ENCODE assay signal across 10 cellular contexts in the genomic region with DNA sequence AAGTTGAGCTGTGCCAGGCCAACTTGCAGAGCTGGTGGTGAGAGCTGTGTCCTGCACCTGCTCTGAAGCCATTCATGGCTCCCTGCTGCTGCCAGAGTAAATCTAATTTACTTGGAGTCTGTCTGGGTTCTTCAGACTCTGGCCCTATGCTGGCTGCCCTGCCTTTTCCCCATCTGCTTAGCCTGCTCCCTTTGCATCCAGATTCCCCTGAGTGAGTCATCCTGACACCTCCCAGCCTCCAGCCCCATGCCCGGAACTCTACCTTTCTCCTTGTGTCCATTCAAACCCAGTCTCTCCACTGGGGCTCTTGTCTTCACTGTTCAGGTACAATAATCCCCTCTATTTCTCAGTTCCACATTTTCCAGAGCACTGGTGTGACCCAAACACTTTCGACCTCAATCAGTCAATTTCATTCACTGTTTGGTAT.
DNase-seq lines count a peak whose midpoint lies in the region; ATAC-seq and TF ChIP-seq lines count a peak whose summit lies in the region.
"Had no signal": no experiment of that assay in that cellular context is flagged by ENCODE, and none has a peak within 500 bp of the region (broad histone marks: within the 10 kb centered on the region; RNA-seq: fewer than 3 reads in every experiment).

No MANE protein-coding gene starts in this region.

- H3K27ac ChIP-seq in coronary artery: peak overlapping the region; percentile 11 to 46
- H3K27ac ChIP-seq: VCaP had no signal

- TF ChIP-seq CTCF in coronary artery (IDR thresholded peaks at IDR 0.05): no peak
- no peak for TF ChIP-seq CTCF in omental fat pad (IDR thresholded peaks at IDR 0.05)

- ATAC-seq in GM18502 (IDR thresholded peaks at IDR 0.05; ENCODE audit: poor library complexity, unreplicated experiment) (peak; percentile 73), HG03342 (IDR thresholded peaks at IDR 0.05; ENCODE audit: unreplicated experiment) (peak; percentile 61), omental fat pad (ENCODE audit: low FRiP score) (peak; percentile 85), GM18498 (IDR thresholded peaks at IDR 0.05; ENCODE audit: unreplicated experiment) (no peak)

- no peak overlapping the region for H3K4me3 ChIP-seq in coronary artery

- DNase-seq in coronary artery (ENCODE audit: low spot score) (no peak), omental fat pad (ENCODE audit: low spot score) (no peak), NK-92 (lab: John Stamatoyannopoulos, UW; ENCODE audit: unreplicated experiment) (no peak)
- DNase-seq in stimulated activated CD4-positive, alpha-beta T cell treated with anti-CD3 and anti-CD28 coated beads, Interleukin-4, amount 100 ng/mL, for 1 hour: no peak
- DNase-seq in effector CD4-positive, alpha-beta T cell: no peak
- DNase-seq: NCI-H187 had no signal
